8 cellular contexts compared by ENCODE assay signal in the genomic region with DNA sequence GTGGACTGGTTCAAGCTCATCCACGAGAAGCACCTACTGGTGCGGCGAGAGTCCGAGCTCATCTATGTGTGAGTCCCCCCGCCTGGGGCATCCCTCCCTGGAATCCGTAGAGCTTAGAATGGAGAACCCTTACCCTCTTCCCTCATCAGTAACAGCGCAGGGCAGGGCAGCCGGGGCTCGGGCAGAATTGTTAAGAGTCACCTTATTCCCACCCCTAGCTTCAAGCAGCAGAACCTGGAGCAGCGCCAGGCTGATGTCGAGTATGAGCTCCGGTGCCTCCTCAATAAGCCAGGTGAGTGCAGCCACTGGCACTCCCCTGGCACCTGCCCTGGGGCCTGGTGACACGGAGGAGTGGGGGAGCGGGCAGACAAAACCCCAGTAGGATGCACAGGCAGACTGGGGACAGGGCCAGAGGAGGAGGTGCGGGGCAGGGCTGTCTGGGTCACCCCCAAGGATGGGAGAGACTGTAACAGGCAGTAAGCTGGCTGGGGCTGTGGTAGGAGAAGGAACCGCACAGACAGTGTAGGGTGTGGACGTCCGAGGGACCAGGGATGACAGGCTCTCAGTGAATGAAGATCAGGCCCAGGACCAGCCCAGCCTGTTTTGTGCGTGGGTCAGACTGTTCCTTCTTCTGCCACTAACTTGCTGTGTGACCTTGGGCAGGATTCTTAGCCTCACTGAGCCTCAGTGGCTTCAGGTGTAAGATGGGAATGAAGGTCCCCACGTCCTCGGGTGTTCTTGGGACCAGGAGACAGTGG. TPM values are rescaled to one million over a fixed set of nuclear protein-coding genes. Genes with fewer than 3 reads are reported as not detected.
DNase-seq lines count a peak whose midpoint lies in the region; ATAC-seq and TF ChIP-seq lines count a peak whose summit lies in the region.

No MANE protein-coding gene starts in this region.

- peak overlapping the region; percentile 88 for H3K27ac ChIP-seq in muscle layer of colon (ENCODE audit: low read depth, low read length)

- DNase-seq in NCI-H2107 (lab: John Stamatoyannopoulos, UW) (peak; percentile 14), NCI-H2107 treated with DMSO at 0.1 percent for 48 hours (lab: John Stamatoyannopoulos, UW; ENCODE audit: unreplicated experiment) (no peak), chondrocyte (ENCODE audit: low spot score) (peak; percentile 90), type B pancreatic cell (ENCODE audit: extremely low spot score, unreplicated experiment) (no peak), posterior vena cava (ENCODE audit: low spot score) (no peak)
- no peak for DNase-seq in activated CD4-positive, alpha-beta T cell treated with anti-CD3 and anti-CD28 coated beads, Interleukin-2, amount 50 U/mL, for 4 hours

- H3K4me3 ChIP-seq in muscle layer of colon (ENCODE audit: low read depth in 1 of 2, low read length in 2 of 2): no peak overlapping the region

- no peak overlapping the region for H3K9ac ChIP-seq in muscle layer of colon (ENCODE audit: low read length)

- H3K4me1 ChIP-seq in muscle layer of colon (ENCODE audit: insufficient read depth, low read length): peaks cover 56% of the 10 kb centered on the region

- intact Hi-C loops in posterior vena cava (cut with DNase I): loop anchor here (10.0 kb wide), 2 partner anchors 48 to 118 kb away; no protein-coding TSS in a partner anchor

- no peaks in the 10 kb centered on the region for H3K27me3 ChIP-seq in muscle layer of colon (ENCODE audit: control insufficient read depth in 1 of 2, insufficient read depth in 2 of 2, low read length in 2 of 2)

- H3K27ac Mint-ChIP-seq in chondrocyte (ENCODE audit: unreplicated experiment) (peak overlapping the region; percentile 97), type B pancreatic cell (peak overlapping the region; percentile 78)

- H3K27me3 Mint-ChIP-seq in chondrocyte (ENCODE audit: low read depth) (no peaks in the 10 kb centered on the region), type B pancreatic cell (no peaks in the 10 kb centered on the region)

- no peak for TF ChIP-seq CTCF in chondrocyte (IDR thresholded peaks at IDR 0.05)
- no peak for TF ChIP-seq CTCF in type B pancreatic cell (conservative IDR thresholded peaks at IDR 0.05)

- H3K4me1 Mint-ChIP-seq in chondrocyte (ENCODE audit: low read depth): peaks cover 36% of the 10 kb centered on the region
- H3K4me1 Mint-ChIP-seq in type B pancreatic cell (ENCODE audit: unreplicated experiment): peaks cover 18% of the 10 kb centered on the region

- H3K9me3 ChIP-seq in muscle layer of colon (ENCODE audit: low read length): no peaks in the 10 kb centered on the region

- no peak for ATAC-seq in GM21786 (IDR thresholded peaks at IDR 0.05; ENCODE audit: unreplicated experiment)

- H3K9me3 Mint-ChIP-seq in chondrocyte (ENCODE audit: low read depth): no peaks in the 10 kb centered on the region
- H3K9me3 Mint-ChIP-seq in type B pancreatic cell: no peaks in the 10 kb centered on the region

- H3K36me3 ChIP-seq in muscle layer of colon (ENCODE audit: insufficient read depth, low read length): peaks cover 74% of the 10 kb centered on the region

- H3K36me3 Mint-ChIP-seq in chondrocyte (ENCODE audit: low read depth) (peaks cover 28% of the 10 kb centered on the region), type B pancreatic cell (peaks cover 8% of the 10 kb centered on the region)

- H3K4me3 Mint-ChIP-seq in chondrocyte (ENCODE audit: unreplicated experiment) (no peak overlapping the region), type B pancreatic cell (no peak overlapping the region)

RNA-seq across cellular contexts. Expression of a gene that starts 20.4 kb away (rescaled TPM):
- total RNA-seq in chondrocyte: not detected in 3 replicates
- total RNA-seq in type B pancreatic cell (ENCODE audit: low replicate concordance): 0.64 and 0.70 TPM in 2 replicates
- total RNA-seq in posterior vena cava: under 1 TPM; 0.32 to 0.33 TPM

RNA-seq across cellular contexts. Expression of a gene that starts 20.5 kb away (rescaled TPM):
- total RNA-seq in chondrocyte (63.0 to 72.6 TPM (median 67.5 TPM) in 3 replicates), type B pancreatic cell (ENCODE audit: low replicate concordance) (92.0 and 99.6 TPM in 2 replicates), posterior vena cava (10 to 100 TPM; 46.5 to 60.2 TPM)

RNA-seq across cellular contexts. Expression of a gene that starts 26.9 kb away (rescaled TPM):
- total RNA-seq in chondrocyte (50.3 to 65.5 TPM (median 58.6 TPM) in 3 replicates), type B pancreatic cell (ENCODE audit: low replicate concordance) (56.5 and 107 TPM in 2 replicates), posterior vena cava (10 to 100 TPM; 77.0 to 80.8 TPM)

RNA-seq across cellular contexts. Expression of a gene that starts 51.4 kb away (rescaled TPM):
- not detected in 3 replicates for total RNA-seq in chondrocyte
- total RNA-seq in type B pancreatic cell (ENCODE audit: low replicate concordance): 0.29 and 5.9 TPM in 2 replicates
- 1 to 10 TPM in 1 of 2 donors, under 1 TPM in 1; 0.32 to 1.6 TPM for total RNA-seq in posterior vena cava

Comparison
In these comparisons a context has a peak if more than half of its experiments do, and no peak if none do; other contexts are left out.
1. DNase-seq: peak in NCI-H2107 (single experiment) and chondrocyte (single experiment); none in NCI-H2107 treated with DMSO at 0.1 percent for 48 hours (single experiment), type B pancreatic cell (single experiment), posterior vena cava (single experiment) and activated CD4-positive, alpha-beta T cell treated with anti-CD3 and anti-CD28 coated beads, Interleukin-2, amount 50 U/mL, for 4 hours (0 of 2).